11 cellular contexts compared by ENCODE assay signal in genomic region chr18:48872234-48873145, GRCh38.
DNase-seq lines count a peak whose midpoint lies in the region; ATAC-seq and TF ChIP-seq lines count a peak whose summit lies in the region.
"Had no signal": no experiment of that assay in that cellular context is flagged by ENCODE, and none has a peak within 500 bp of the region (broad histone marks: within the 10 kb centered on the region; RNA-seq: fewer than 3 reads in every experiment).

No MANE protein-coding gene starts in this region.

- in situ Hi-C loops in astrocyte of the spinal cord (cut with HindIII; ENCODE audit: low sequenced_read_pairs): no loop called here

- no peak for TF ChIP-seq CTCF in astrocyte of the spinal cord (IDR thresholded peaks at IDR 0.05; ENCODE audit: low read depth, low read length)
- no peak for TF ChIP-seq CTCF in mesothelial cell of epicardium (IDR thresholded peaks at IDR 0.05; ENCODE audit: unreplicated experiment)

- ATAC-seq in HG03135 (IDR thresholded peaks at IDR 0.05; ENCODE audit: unreplicated experiment): no peak

- no peaks in the 10 kb centered on the region for H3K9me3 ChIP-seq in BLaER1
- H3K9me3 ChIP-seq: tibial nerve had no signal

- H4K20me1 ChIP-seq in BLaER1: no peaks in the 10 kb centered on the region

- DNase-seq in astrocyte of the spinal cord (ENCODE audit: low read depth, low spot score) (peak; percentile 39), mesothelial cell of epicardium (ENCODE audit: low spot score in 2 of 2, unreplicated experiment in 2 of 2) (no peak), T-helper 2 cell (no peak)
- DNase-seq in effector CD4-positive, alpha-beta T cell: no peak
- no peak for DNase-seq in stimulated activated CD4-positive, alpha-beta T cell treated with anti-CD3 and anti-CD28 coated beads, Interleukin-12 subunit alpha, Interleukin-12 subunit beta, amount 100 ng/mL, for 4 hours
- DNase-seq: DMS79 treated with DMSO at 0.1 percent for 48 hours, WERI-Rb-1 had no signal

- H3K4me2 ChIP-seq in BLaER1: peak overlapping the region; percentile 39

- TF ChIP-seq RAD21 in Ishikawa (IDR thresholded peaks at IDR 0.05; ENCODE audit: low read depth): no peak

- H3K36me3 Mint-ChIP-seq in mesothelial cell of epicardium: no peaks in the 10 kb centered on the region

- H3K36me3 ChIP-seq in BLaER1: no peaks in the 10 kb centered on the region
- H3K36me3 ChIP-seq: tibial nerve, WERI-Rb-1 had no signal

- peak; percentile 46 for TF ChIP-seq EP300 in Ishikawa (IDR thresholded peaks at IDR 0.05; ENCODE audit: borderline replicate concordance)

- H3K9me3 Mint-ChIP-seq in mesothelial cell of epicardium: no peaks in the 10 kb centered on the region

- H3K4me3 ChIP-seq in BLaER1: no peak overlapping the region
- H3K4me3 ChIP-seq in astrocyte of the spinal cord (ENCODE audit: low read depth, low read length): no peak overlapping the region
- H3K4me3 ChIP-seq: tibial nerve had no signal

- no peak overlapping the region for H3K27ac ChIP-seq in BLaER1
- H3K27ac ChIP-seq: WERI-Rb-1 had no signal

- peak overlapping the region; percentile 88 for H3K27ac Mint-ChIP-seq in mesothelial cell of epicardium

- peaks cover 46% of the 10 kb centered on the region for H3K4me1 Mint-ChIP-seq in mesothelial cell of epicardium

- no peaks in the 10 kb centered on the region for H3K27me3 ChIP-seq in BLaER1
- H3K27me3 ChIP-seq: tibial nerve had no signal

- no peak overlapping the region for H3K9ac ChIP-seq in BLaER1

- peaks cover 64% of the 10 kb centered on the region for H3K4me1 ChIP-seq in BLaER1

- no peak overlapping the region for H3K4me3 Mint-ChIP-seq in mesothelial cell of epicardium

- no peaks in the 10 kb centered on the region for H3K27me3 Mint-ChIP-seq in mesothelial cell of epicardium (ENCODE audit: low read depth)

TF ChIP-seq in Ishikawa, 13 proteins besides CTCF, POLR2A, EP300 and RAD21:
- TF ChIP-seq TCF12 (IDR thresholded peaks at IDR 0.05; ENCODE audit: low read depth) (peak; percentile 80; the same call in 1 of the 2 replicates), FOXM1 (IDR thresholded peaks at IDR 0.05; ENCODE audit: borderline replicate concordance, low read depth) (no peak), ZBTB7A (IDR thresholded peaks at IDR 0.05; ENCODE audit: low read depth) (peak; percentile 72; the same call in 1 of the 2 replicates), NFIC (IDR thresholded peaks at IDR 0.05) (peak; percentile 50; the same call in 1 of the 2 replicates), YY1 (IDR thresholded peaks at IDR 0.05; ENCODE audit: low read depth) (0 out of 2 replicates have a peak, but pooled peaks have one; percentile 10), CEBPB (IDR thresholded peaks at IDR 0.05) (no peak)
- TF ChIP-seq, protein P1, sequence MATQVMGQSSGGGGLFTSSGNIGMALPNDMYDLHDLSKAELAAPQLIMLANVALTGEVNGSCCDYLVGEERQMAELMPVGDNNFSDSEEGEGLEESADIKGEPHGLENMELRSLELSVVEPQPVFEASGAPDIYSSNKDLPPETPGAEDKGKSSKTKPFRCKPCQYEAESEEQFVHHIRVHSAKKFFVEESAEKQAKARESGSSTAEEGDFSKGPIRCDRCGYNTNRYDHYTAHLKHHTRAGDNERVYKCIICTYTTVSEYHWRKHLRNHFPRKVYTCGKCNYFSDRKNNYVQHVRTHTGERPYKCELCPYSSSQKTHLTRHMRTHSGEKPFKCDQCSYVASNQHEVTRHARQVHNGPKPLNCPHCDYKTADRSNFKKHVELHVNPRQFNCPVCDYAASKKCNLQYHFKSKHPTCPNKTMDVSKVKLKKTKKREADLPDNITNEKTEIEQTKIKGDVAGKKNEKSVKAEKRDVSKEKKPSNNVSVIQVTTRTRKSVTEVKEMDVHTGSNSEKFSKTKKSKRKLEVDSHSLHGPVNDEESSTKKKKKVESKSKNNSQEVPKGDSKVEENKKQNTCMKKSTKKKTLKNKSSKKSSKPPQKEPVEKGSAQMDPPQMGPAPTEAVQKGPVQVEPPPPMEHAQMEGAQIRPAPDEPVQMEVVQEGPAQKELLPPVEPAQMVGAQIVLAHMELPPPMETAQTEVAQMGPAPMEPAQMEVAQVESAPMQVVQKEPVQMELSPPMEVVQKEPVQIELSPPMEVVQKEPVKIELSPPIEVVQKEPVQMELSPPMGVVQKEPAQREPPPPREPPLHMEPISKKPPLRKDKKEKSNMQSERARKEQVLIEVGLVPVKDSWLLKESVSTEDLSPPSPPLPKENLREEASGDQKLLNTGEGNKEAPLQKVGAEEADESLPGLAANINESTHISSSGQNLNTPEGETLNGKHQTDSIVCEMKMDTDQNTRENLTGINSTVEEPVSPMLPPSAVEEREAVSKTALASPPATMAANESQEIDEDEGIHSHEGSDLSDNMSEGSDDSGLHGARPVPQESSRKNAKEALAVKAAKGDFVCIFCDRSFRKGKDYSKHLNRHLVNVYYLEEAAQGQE (IDR thresholded peaks at IDR 0.05; ENCODE audit: low read depth): 0 out of 2 replicates have a peak, but pooled peaks have one; percentile 48
- TF ChIP-seq, protein P2, sequence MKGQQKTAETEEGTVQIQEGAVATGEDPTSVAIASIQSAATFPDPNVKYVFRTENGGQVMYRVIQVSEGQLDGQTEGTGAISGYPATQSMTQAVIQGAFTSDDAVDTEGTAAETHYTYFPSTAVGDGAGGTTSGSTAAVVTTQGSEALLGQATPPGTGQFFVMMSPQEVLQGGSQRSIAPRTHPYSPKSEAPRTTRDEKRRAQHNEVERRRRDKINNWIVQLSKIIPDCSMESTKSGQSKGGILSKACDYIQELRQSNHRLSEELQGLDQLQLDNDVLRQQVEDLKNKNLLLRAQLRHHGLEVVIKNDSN (IDR thresholded peaks at IDR 0.05): no peak
TF ChIP-seq in Ishikawa: peak in this region for 5.
